ENCODE assay signal across 10 cellular contexts in genomic region chr6:38773338-38773737, GRCh38. TPM values are rescaled to one million over a fixed set of nuclear protein-coding genes. Genes with fewer than 3 reads are reported as not detected.
A peak's percentile ranks its signal among the peaks of the same experiment; 100 is the strongest.
DNase-seq lines count a peak whose midpoint lies in the region; ATAC-seq, FAIRE-seq and TF ChIP-seq lines count a peak whose summit lies in the region.
"Had no signal": no experiment of that assay in that cellular context is flagged by ENCODE, and none has a peak within 500 bp of the region (broad histone marks: within the 10 kb centered on the region; RNA-seq: fewer than 3 reads in every experiment).

No MANE protein-coding gene starts in this region.

- H3K4me3 ChIP-seq in Caco-2 (ENCODE audit: low read depth, low read length) (no peak overlapping the region), HepG2 (replicated peaks in 1 of 3; ENCODE audit: insufficient read depth in 1 of 3, low read depth in 2 of 3, low read length in 3 of 3) (no peak overlapping the region)
- H3K4me3 ChIP-seq: heart left ventricle had no signal

- no peak overlapping the region for H2BK20ac ChIP-seq in H9 (ENCODE audit: low read depth, low read length, poor library complexity, severe bottlenecking)

- no peak overlapping the region for H3K56ac ChIP-seq in H9 (ENCODE audit: insufficient read length, low read depth, low read length)

- no peaks in the 10 kb centered on the region for H3K9me3 ChIP-seq in Caco-2
- H3K9me3 ChIP-seq in H9 (ENCODE audit: control insufficient read depth, low read depth, low read length): no peaks in the 10 kb centered on the region
- H3K9me3 ChIP-seq in HepG2 (ENCODE audit: low read length): no peaks in the 10 kb centered on the region

- no peak overlapping the region for H3K18ac ChIP-seq in H9 (ENCODE audit: insufficient read length, low read depth, low read length)

- TF ChIP-seq CTCF in Caco-2 (IDR thresholded peaks at IDR 0.05; ENCODE audit: insufficient read depth in 1 of 2, low read depth in 1 of 2, low read length in 1 of 2, severe bottlenecking in 1 of 2, unreplicated experiment in 1 of 2): peak; percentile 31 to 42
- peak; percentile 83 for TF ChIP-seq CTCF in H9 (conservative IDR thresholded peaks at IDR 0.05)
- TF ChIP-seq CTCF in activated CD8-positive, alpha-beta T cell treated with anti-CD3 and anti-CD28 coated beads for 36 hours (IDR thresholded peaks at IDR 0.05): peak; percentile 45
- peak; percentile 57 for TF ChIP-seq CTCF in HepG2 (CRISPR knock-in tag; IDR thresholded peaks at IDR 0.05)

- no peak for TF ChIP-seq RAD21 in HepG2 (CRISPR knock-in tag; IDR thresholded peaks at IDR 0.05)

- DNase-seq in Caco-2: peak in 1 of 2 experiments; percentile 29
- peak; percentile 74 for DNase-seq in H9
- DNase-seq in activated CD8-positive, alpha-beta T cell treated with anti-CD3 and anti-CD28 coated beads for 36 hours: peak; percentile 35
- DNase-seq in HepG2 (ENCODE audit: low spot score): peak; percentile 19
- no peak for DNase-seq in left cardiac atrium
- no peak for DNase-seq in NOMO-1 treated with DMSO at 0.1 percent for 48 hours (lab: John Stamatoyannopoulos, UW; ENCODE audit: unreplicated experiment)
- DNase-seq: heart left ventricle, NCI-H1092 treated with DMSO at 0.1 percent for 48 hours had no signal

- in situ Hi-C loops in HepG2 (cut with HindIII; ENCODE audit: extremely low pct_ligation_motif_present, low pct_unique_long_range_greater_than_20kb): no loop called here

- no peaks in the 10 kb centered on the region for H3K23me2 ChIP-seq in H9 (ENCODE audit: insufficient read length, low read depth, low read length, poor library complexity, severe bottlenecking)

- H3K23ac ChIP-seq in H9 (ENCODE audit: insufficient read length, low read depth, low read length): no peak overlapping the region

- no CpG with 5 or more reads among the region's 3 CpGs for WGBS in H9 (ENCODE audit: extremely low coverage, insufficient read length, low lambda C conversion rate)
- 33% methylated on average over 3 of the region's 3 CpGs for WGBS in HepG2 (ENCODE audit: low lambda C conversion rate)

- H3K36me3 ChIP-seq in Caco-2 (ENCODE audit: control insufficient read depth, insufficient read depth, low read length) (no peaks in the 10 kb centered on the region), HepG2 (replicated peaks in 1 of 2; ENCODE audit: control insufficient read depth in 1 of 2, insufficient read depth in 2 of 2, low read length in 2 of 2) (no peaks in the 10 kb centered on the region)
- H3K36me3 ChIP-seq: heart left ventricle had no signal

- no peak overlapping the region for H3K4me2 ChIP-seq in H9 (ENCODE audit: insufficient read depth, insufficient read length, low read length)
- H3K4me2 ChIP-seq in HepG2 (ENCODE audit: low read depth, low read length): no peak overlapping the region

- H3K27me3 ChIP-seq in Caco-2 (replicated peaks; ENCODE audit: control insufficient read depth, insufficient read depth, low read length): no peaks in the 10 kb centered on the region
- no peaks in the 10 kb centered on the region for H3K27me3 ChIP-seq in H9 (ENCODE audit: insufficient read depth, low read length)
- H3K27me3 ChIP-seq in HepG2 (ENCODE audit: control insufficient read depth in 1 of 2, insufficient read depth in 2 of 2, low read length in 2 of 2): peaks cover 0 to 1% of the 10 kb centered on the region in 2 experiments; a peak in 1 of 5 replicates

- H3K36me3 Mint-ChIP-seq in Caco-2 (ENCODE audit: insufficient read depth, unreplicated experiment): no peaks in the 10 kb centered on the region
- H3K36me3 Mint-ChIP-seq in H9 (ENCODE audit: insufficient read depth in 1 of 3, low read depth in 3 of 3): no peaks in the 10 kb centered on the region
- H3K36me3 Mint-ChIP-seq in activated CD8-positive, alpha-beta T cell treated with anti-CD3 and anti-CD28 coated beads for 36 hours (ENCODE audit: low read depth): no peaks in the 10 kb centered on the region

- H4K20me1 ChIP-seq in H9 (ENCODE audit: control insufficient read depth, insufficient read depth, insufficient read length) (no peaks in the 10 kb centered on the region), HepG2 (ENCODE audit: insufficient read depth, low read length) (no peaks in the 10 kb centered on the region)

- H3K9me3 Mint-ChIP-seq in Caco-2 (ENCODE audit: unreplicated experiment): no peaks in the 10 kb centered on the region
- H3K9me3 Mint-ChIP-seq in H9: no peaks in the 10 kb centered on the region
- peaks cover 2% of the 10 kb centered on the region for H3K9me3 Mint-ChIP-seq in activated CD8-positive, alpha-beta T cell treated with anti-CD3 and anti-CD28 coated beads for 36 hours

- POLR2A ChIA-PET in Caco-2 (lab: Charles Lee) (interaction anchor here (0.5 kb wide), 1 partner anchor 70 kb away, joined by 8 read pairs; no protein-coding TSS in a partner anchor), HepG2 (lab: Yijun Ruan, JAX) (no interaction called here)
- POLR2A ChIA-PET in activated CD8-positive, alpha-beta T cell treated with anti-CD3 and anti-CD28 coated beads for 36 hours (lab: Charles Lee): no interaction called here

- no peak overlapping the region for H4K91ac ChIP-seq in H9 (ENCODE audit: insufficient read length, low read depth, low read length)

- no peak overlapping the region for H4K8ac ChIP-seq in H9 (replicated peaks; ENCODE audit: insufficient read length, low read depth, low read length)

- H2AFZ ChIP-seq in H9 (ENCODE audit: low read length) (no peak overlapping the region), HepG2 (ENCODE audit: low read length) (no peak overlapping the region)

- H3K27me3 Mint-ChIP-seq in Caco-2 (ENCODE audit: insufficient read depth, unreplicated experiment): peaks cover 3% of the 10 kb centered on the region
- peaks cover 3% of the 10 kb centered on the region for H3K27me3 Mint-ChIP-seq in H9 (ENCODE audit: low read depth)
- peaks cover 11% of the 10 kb centered on the region for H3K27me3 Mint-ChIP-seq in activated CD8-positive, alpha-beta T cell treated with anti-CD3 and anti-CD28 coated beads for 36 hours

- FAIRE-seq in HepG2 (lab: Jason Lieb, UNC): peak; percentile 84

- H2BK5ac ChIP-seq in H9 (ENCODE audit: insufficient read length, low read length): no peak overlapping the region

- H2BK120ac ChIP-seq in H9 (ENCODE audit: low read depth, low read length, poor library complexity, severe bottlenecking): no peak overlapping the region

- peak; percentile 56 for ATAC-seq in activated CD8-positive, alpha-beta T cell treated with anti-CD3 and anti-CD28 coated beads for 36 hours
- peak; percentile 87 for ATAC-seq in HepG2
- no peak for ATAC-seq in HG02642 (IDR thresholded peaks at IDR 0.05; ENCODE audit: poor library complexity, unreplicated experiment)
- ATAC-seq in HG03039 (IDR thresholded peaks at IDR 0.05; ENCODE audit: unreplicated experiment): no peak
- no peak for ATAC-seq in left cardiac atrium
- ATAC-seq: heart left ventricle had no signal

- H3K27ac ChIP-seq in H9 (ENCODE audit: insufficient read length, low read depth, low read length) (no peak overlapping the region), HepG2 (ENCODE audit: extremely low read length, insufficient read depth, low read length) (no peak overlapping the region)
- H3K27ac ChIP-seq: heart left ventricle had no signal

- H3K79me1 ChIP-seq in H9 (ENCODE audit: insufficient read depth, low read depth, low read length, poor library complexity, severe bottlenecking): no peaks in the 10 kb centered on the region

- TF ChIP-seq POLR2A in HepG2 (IDR thresholded peaks at IDR 0.05; ENCODE audit: insufficient read depth in 1 of 2, low read depth in 2 of 2, low read length in 2 of 2): no peak

- H3K9ac ChIP-seq in H9 (ENCODE audit: extremely low read depth, insufficient read length, low read length) (no peak overlapping the region), HepG2 (ENCODE audit: insufficient read depth, low read depth, low read length) (no peak overlapping the region)

- H3K4me1 ChIP-seq in Caco-2 (no peaks in the 10 kb centered on the region), H9 (ENCODE audit: insufficient read depth, low read length) (no peaks in the 10 kb centered on the region), HepG2 (ENCODE audit: insufficient read depth, low read length) (no peaks in the 10 kb centered on the region)

- no peak overlapping the region for H3T11ph ChIP-seq in H9 (ENCODE audit: low read length)

- no peak overlapping the region for H3K14ac ChIP-seq in H9 (ENCODE audit: insufficient read depth, low read length)

- intact Hi-C loops in Caco-2 (cut with micrococcal nuclease; ENCODE audit: unreplicated experiment) (no loop called here), HepG2 (cut with micrococcal nuclease; ENCODE audit: unreplicated experiment) (no loop called here), left cardiac atrium (cut with DNase I) (no loop called here)
- intact Hi-C loops in activated CD8-positive, alpha-beta T cell treated with anti-CD3 and anti-CD28 coated beads for 36 hours (cut with micrococcal nuclease): no loop called here

- no peak overlapping the region for H3K4ac ChIP-seq in H9 (ENCODE audit: low read depth, low read length)

- H2BK12ac ChIP-seq in H9 (ENCODE audit: insufficient read length, low read depth, low read length): no peak overlapping the region

- no peaks in the 10 kb centered on the region for H3K79me2 ChIP-seq in H9 (ENCODE audit: insufficient read depth, low read length)
- no peaks in the 10 kb centered on the region for H3K79me2 ChIP-seq in HepG2 (ENCODE audit: insufficient read depth, low read length)

- no peak overlapping the region for H4K5ac ChIP-seq in H9 (ENCODE audit: insufficient read length, low read depth, low read length)

- H2BK15ac ChIP-seq in H9 (ENCODE audit: low read depth, low read length): no peak overlapping the region

- no peak overlapping the region for H3K4me3 Mint-ChIP-seq in Caco-2 (ENCODE audit: unreplicated experiment)
- no peak overlapping the region for H3K4me3 Mint-ChIP-seq in H9
- H3K4me3 Mint-ChIP-seq in activated CD8-positive, alpha-beta T cell treated with anti-CD3 and anti-CD28 coated beads for 36 hours: no peak overlapping the region

- BruUV-seq in Caco-2 (replicated peaks; lab: Mats Ljungman, UMichigan): no TSS peak
- no TSS peak for BruUV-seq in HepG2 (replicated peaks; lab: Mats Ljungman, UMichigan)

- H3K27ac Mint-ChIP-seq in Caco-2 (ENCODE audit: unreplicated experiment) (no peak overlapping the region), H9 (no peak overlapping the region)
- no peak overlapping the region for H3K27ac Mint-ChIP-seq in activated CD8-positive, alpha-beta T cell treated with anti-CD3 and anti-CD28 coated beads for 36 hours

- TF ChIP-seq EP300 in HepG2 (IDR thresholded peaks at IDR 0.05; ENCODE audit: low read depth in 2 of 2, low read length in 2 of 2): no peak
- TF ChIP-seq EP300 in HepG2 (CRISPR knock-in tag; IDR thresholded peaks at IDR 0.05; ENCODE audit: borderline replicate concordance): no peak

- H3K4me1 Mint-ChIP-seq in Caco-2 (ENCODE audit: low read depth, unreplicated experiment) (no peaks in the 10 kb centered on the region), H9 (peaks cover 0 to 4% of the 10 kb centered on the region in 2 experiments; a peak in 3 of 4 replicates)
- no peaks in the 10 kb centered on the region for H3K4me1 Mint-ChIP-seq in activated CD8-positive, alpha-beta T cell treated with anti-CD3 and anti-CD28 coated beads for 36 hours (ENCODE audit: low read depth)

- no peak overlapping the region for H2AK5ac ChIP-seq in H9 (ENCODE audit: insufficient read length, low read length)

- CTCF ChIA-PET in Caco-2 (lab: Charles Lee) (interaction anchor here (0.6 kb wide), 1 partner anchor 117 kb away, joined by 8 read pairs; no protein-coding TSS in a partner anchor), HepG2 (lab: Yijun Ruan, JAX; ENCODE audit: low intra/inter-chr PET ratio, low total read pairs) (no interaction called here)
- CTCF ChIA-PET in activated CD8-positive, alpha-beta T cell treated with anti-CD3 and anti-CD28 coated beads for 36 hours (lab: Charles Lee): interaction anchor here (0.6 to 1.6 kb wide), 7 partner anchors 10 to 190 kb away, joined by 3 to 7 read pairs (median 3); no protein-coding TSS in a partner anchor

RNA-seq across cellular contexts. Expression of gene DNAH8, which starts 58.2 kb away (rescaled TPM):
- total RNA-seq in Caco-2 (2022): not detected in 2 replicates
- not detected in 2 replicates for total RNA-seq in H9 (2021)
- total RNA-seq in activated CD8-positive, alpha-beta T cell treated with anti-CD3 and anti-CD28 coated beads for 36 hours: not detected
- not detected in 2 replicates for total RNA-seq in HepG2 (2016; rRNA removed; fragmentation: Illumina TruSeq; extraction: Trizol)
- not detected in 2 replicates for total RNA-seq in HepG2 (2016; cell fraction: cytosol; rRNA removed; fragmentation: Illumina TruSeq; extraction: Trizol; ENCODE audit: low read depth)
- not detected in 2 replicates for total RNA-seq in HepG2 (2016; cell fraction: insoluble cytoplasmic fraction; rRNA removed; fragmentation: Illumina TruSeq; extraction: Trizol)
- not detected in 2 replicates for total RNA-seq in HepG2 (2016; cell fraction: membrane; rRNA removed; fragmentation: Illumina TruSeq; extraction: Trizol)
- not detected in 2 replicates for total RNA-seq in HepG2 (2016; cell fraction: nucleus; rRNA removed; fragmentation: Illumina TruSeq; extraction: Trizol)
- polyA plus RNA-seq in HepG2 (2011; rRNA removed): not detected in 2 replicates
- not detected in 2 replicates for polyA plus RNA-seq in HepG2 (2011; cell fraction: cytosol; rRNA removed)
- polyA plus RNA-seq in HepG2 (2011; cell fraction: nucleus; rRNA removed): not detected in 2 replicates
- polyA plus RNA-seq in HepG2 (2012): not detected in 2 replicates
- polyA plus RNA-seq in HepG2 (2016; cell fraction: cytosol; fragmentation: Illumina TruSeq; extraction: Trizol; ENCODE audit: low read depth): not detected in 2 replicates
- polyA plus RNA-seq in HepG2 (2016; cell fraction: insoluble cytoplasmic fraction; fragmentation: Illumina TruSeq; extraction: Trizol; ENCODE audit: low read depth): not detected in 2 replicates
- polyA plus RNA-seq in HepG2 (2016; cell fraction: membrane; fragmentation: Illumina TruSeq; extraction: Trizol; ENCODE audit: low read depth): not detected in 2 replicates
- polyA plus RNA-seq in HepG2 (2016; cell fraction: nucleus; fragmentation: Illumina TruSeq; extraction: Trizol; ENCODE audit: insufficient read depth, low read depth): not detected in 2 replicates
- polyA minus RNA-seq in HepG2 (2011; rRNA and poly(A)+ RNA removed; ENCODE audit: low replicate concordance): not detected in 2 replicates
- not detected in 2 replicates for polyA minus RNA-seq in HepG2 (2011; cell fraction: cytosol; rRNA and poly(A)+ RNA removed)
- polyA minus RNA-seq in HepG2 (2011; cell fraction: nucleus; rRNA and poly(A)+ RNA removed): not detected in 2 replicates
- total RNA-seq in left cardiac atrium: not detected
- polyA plus RNA-seq: heart left ventricle had no signal

Comparison
In these comparisons a context has a peak if more than half of its experiments do, and no peak if none do; other contexts are left out.
1. DNase-seq: peak in H9 (single experiment), activated CD8-positive, alpha-beta T cell treated with anti-CD3 and anti-CD28 coated beads for 36 hours (single experiment) and HepG2 (single experiment); none in left cardiac atrium (single experiment) and NOMO-1 treated with DMSO at 0.1 percent for 48 hours (single experiment).
2. ATAC-seq: peak in activated CD8-positive, alpha-beta T cell treated with anti-CD3 and anti-CD28 coated beads for 36 hours (single experiment) and HepG2 (single experiment); none in HG02642 (single experiment), HG03039 (single experiment) and left cardiac atrium (0 of 2).
3. Peak in every context shown above with its lines, with median percentiles within 50 percentile points of each other: CTCF ChIP-seq.